Comparison of ENCODE assay signal across 27 cellular contexts in genomic region chr19:2022289-2022688, GRCh38.
"Had no signal": no experiment of that assay in that cellular context is flagged by ENCODE, and none has a peak within 500 bp of the region (broad histone marks: within the 10 kb centered on the region; RNA-seq: fewer than 3 reads in every experiment).

No MANE protein-coding gene starts in this region.

- H3K9me3 ChIP-seq: gastrocnemius medialis had no signal

- ATAC-seq: effector memory CD8-positive, alpha-beta T cell; foreskin keratinocyte; gastrocnemius medialis; heart right ventricle had no signal

- H3K27ac Mint-ChIP-seq: activated naive CD4-positive, alpha-beta T cell treated with anti-CD3 and anti-CD28 coated beads for 36 hours; activated naive CD8-positive, alpha-beta T cell; activated T-helper 1 cell treated with anti-CD3 and anti-CD28 coated beads, Interleukin-12 subunit alpha, Interleukin-12 subunit beta, Interleukin-2, Interleukin-4 antibody, amounts not matched to agents 30 ng/mL and 10 ng/mL and 1 ng/mL, durations not matched to agents 14 hours and 24 hours and 36 hours; activated T-helper 2 cell treated with anti-CD3 and anti-CD28 coated beads, Interferon-gamma antibody, Interleukin-2, Interleukin-4, amounts not matched to agents 10 μg/mL and 5 μg/mL and 100 μg/mL, durations not matched to agents 14 hours and 24 hours and 36 hours; effector memory CD8-positive, alpha-beta T cell had no signal

- H3K36me3 Mint-ChIP-seq: activated naive CD8-positive, alpha-beta T cell had no signal

- H3K4me3 ChIP-seq: coronary artery, esophagus muscularis mucosa, gastrocnemius medialis, heart right ventricle, hepatocyte had no signal

- H3K4me3 Mint-ChIP-seq: activated naive CD4-positive, alpha-beta T cell treated with anti-CD3 and anti-CD28 coated beads for 36 hours; activated naive CD8-positive, alpha-beta T cell; activated T-helper 1 cell treated with anti-CD3 and anti-CD28 coated beads, Interleukin-12 subunit alpha, Interleukin-12 subunit beta, Interleukin-2, Interleukin-4 antibody, amounts not matched to agents 30 ng/mL and 10 ng/mL and 1 ng/mL, durations not matched to agents 14 hours and 24 hours and 36 hours; central memory CD8-positive, alpha-beta T cell; effector memory CD8-positive, alpha-beta T cell had no signal

- H3K27ac ChIP-seq: brain microvascular endothelial cell, coronary artery, esophagus muscularis mucosa, foreskin keratinocyte, gastrocnemius medialis, heart right ventricle, hepatocyte had no signal

- DNase-seq: activated CD4-positive, alpha-beta T cell treated with anti-CD3 and anti-CD28 coated beads for 4 hours; activated CD4-positive, alpha-beta T cell treated with anti-CD3 and anti-CD28 coated beads, Interleukin-2, amount 50 U/mL, for 1 hour; activated CD4-positive, alpha-beta T cell treated with anti-CD3 and anti-CD28 coated beads, Interleukin-2, amount 50 U/mL, for 48 hours; activated CD4-positive, CD25-positive, alpha-beta regulatory T cell; activated CD4-positive, CD25-positive, alpha-beta regulatory T cell treated with anti-CD3 and anti-CD28 coated beads, Interleukin-2, amount 50 U/mL, for 72 hours; activated CD8-positive, alpha-beta memory T cell treated with anti-CD3 and anti-CD28 coated beads, Interleukin-2, amount 50 U/mL, for 4 hours; activated naive CD4-positive, alpha-beta T cell treated with anti-CD3 and anti-CD28 coated beads for 36 hours; activated T-cell treated with anti-CD3 and anti-CD28 coated beads, Interleukin-2, amount 50 U/mL, for 1 hour; activated T-cell treated with anti-CD3 and anti-CD28 coated beads, Interleukin-2, amount 50 U/mL, for 48 hours; amniotic stem cell; anterior cingulate cortex; brain microvascular endothelial cell; dermis blood vessel endothelial cell; effector CD4-positive, alpha-beta T cell; effector memory CD8-positive, alpha-beta T cell; erythroblast; foreskin keratinocyte; gastrocnemius medialis; glutamatergic neuron; heart right ventricle had no signal

- H3K27me3 Mint-ChIP-seq: activated naive CD8-positive, alpha-beta T cell; central memory CD8-positive, alpha-beta T cell; effector memory CD8-positive, alpha-beta T cell had no signal

- H3K4me1 ChIP-seq: foreskin keratinocyte had no signal

- H3K36me3 ChIP-seq: brain microvascular endothelial cell, esophagus muscularis mucosa, gastrocnemius medialis, heart right ventricle had no signal

- H3K9me3 Mint-ChIP-seq: activated T-helper 1 cell treated with anti-CD3 and anti-CD28 coated beads, Interleukin-12 subunit alpha, Interleukin-12 subunit beta, Interleukin-2, Interleukin-4 antibody, amounts not matched to agents 30 ng/mL and 10 ng/mL and 1 ng/mL, durations not matched to agents 14 hours and 24 hours and 36 hours; central memory CD8-positive, alpha-beta T cell; effector memory CD8-positive, alpha-beta T cell had no signal
